ENCODE assay signal across 17 cellular contexts in genomic region chr2:150483532-150483931, GRCh38. TPM values are rescaled to one million over a fixed set of nuclear protein-coding genes. Genes with fewer than 3 reads are reported as not detected.
DNase-seq lines count a peak whose midpoint lies in the region; ATAC-seq and TF ChIP-seq lines count a peak whose summit lies in the region.
"Had no signal": no experiment of that assay in that cellular context is flagged by ENCODE, and none has a peak within 500 bp of the region (broad histone marks: within the 10 kb centered on the region; RNA-seq: fewer than 3 reads in every experiment).

No MANE protein-coding gene starts in this region.

- peak overlapping the region; percentile 98 for H3K9ac ChIP-seq in fibroblast of lung (ENCODE audit: insufficient read depth, low read length)
- H3K9ac ChIP-seq: BLaER1 had no signal

- TSS peak; percentile 8 for BruUV-seq in Panc1 (replicated peaks; lab: Mats Ljungman, UMichigan)

- H3K4me1 Mint-ChIP-seq in osteocyte (ENCODE audit: unreplicated experiment) (peaks cover 66% of the 10 kb centered on the region), immature natural killer cell (no peaks in the 10 kb centered on the region)

- H3K4me1 ChIP-seq in Panc1 (ENCODE audit: control insufficient read depth, insufficient read depth, low read length) (peaks cover 57% of the 10 kb centered on the region), fibroblast of lung (ENCODE audit: control insufficient read depth, extremely low read depth, insufficient read depth, low read length) (peaks cover 10% of the 10 kb centered on the region)

- H3K27me3 Mint-ChIP-seq in osteocyte (ENCODE audit: unreplicated experiment): no peaks in the 10 kb centered on the region
- peaks cover 4 to 9% (median 7%) of the 10 kb centered on the region in 3 donors for H3K27me3 Mint-ChIP-seq in immature natural killer cell (ENCODE audit: low read depth in 3 of 3)

- H3K36me3 Mint-ChIP-seq in osteocyte (ENCODE audit: unreplicated experiment) (peaks cover 38% of the 10 kb centered on the region), immature natural killer cell (no peaks in the 10 kb centered on the region)
- H3K36me3 Mint-ChIP-seq: stimulated activated effector memory CD8-positive, alpha-beta T cell treated with anti-CD3 and anti-CD28 coated beads, Interleukin-12 subunit alpha, Interleukin-12 subunit beta, amount 100 ng/mL, for 72 hours had no signal

- H2AFZ ChIP-seq in fibroblast of lung (ENCODE audit: low read length): no peak overlapping the region

- H3K4me3 ChIP-seq in BJ (ENCODE audit: low read depth, low read length) (peak overlapping the region; percentile 98), Panc1 (ENCODE audit: low read depth in 2 of 2, low read length in 2 of 2) (peak overlapping the region; percentile 21 to 88; a peak in 2 of 4 replicates), fibroblast of lung (replicated peaks in 1 of 4; ENCODE audit: control extremely low read depth in 1 of 4, insufficient read depth in 1 of 4, low read depth in 3 of 4, low read length in 4 of 4) (peak overlapping the region; percentile 96 to 99 (median 97))
- H3K4me3 ChIP-seq: BLaER1, uterus had no signal

- H3K27ac Mint-ChIP-seq in osteocyte (ENCODE audit: unreplicated experiment) (peak overlapping the region; percentile 19), immature natural killer cell (no peak overlapping the region)
- H3K27ac Mint-ChIP-seq: activated T-cell treated with anti-CD3 and anti-CD28 coated beads, Interleukin-2, amount 50 U/mL, for 72 hours; stimulated activated effector memory CD8-positive, alpha-beta T cell treated with anti-CD3 and anti-CD28 coated beads, Interleukin-12 subunit alpha, Interleukin-12 subunit beta, amount 100 ng/mL, for 72 hours had no signal

- CTCF ChIA-PET in BJ (lab: Yijun Ruan, JAX) (no interaction called here), Panc1 (lab: Charles Lee) (no interaction called here)

- intact Hi-C loops in Panc1 (cut with micrococcal nuclease; ENCODE audit: unreplicated experiment): loop anchor here (10.0 kb wide), 2 partner anchors 299 to 571 kb away; no protein-coding TSS in a partner anchor

- H3K9me3 ChIP-seq in Panc1 (ENCODE audit: control insufficient read depth, insufficient read depth, low read depth, low read length): no peaks in the 10 kb centered on the region
- H3K9me3 ChIP-seq in fibroblast of lung (ENCODE audit: control insufficient read depth, insufficient read depth, low read depth, low read length): no peaks in the 10 kb centered on the region
- H3K9me3 ChIP-seq: BLaER1, pancreas, uterus had no signal

- no peak for ATAC-seq in Panc1
- ATAC-seq in HG03354 (IDR thresholded peaks at IDR 0.05; ENCODE audit: poor library complexity, severe bottlenecking, unreplicated experiment): no peak
- ATAC-seq: activated T-cell treated with anti-CD3 and anti-CD28 coated beads, Interleukin-2, amount 50 U/mL, for 72 hours; pancreas; stimulated activated effector memory CD8-positive, alpha-beta T cell treated with anti-CD3 and anti-CD28 coated beads, Interleukin-12 subunit alpha, Interleukin-12 subunit beta, amount 100 ng/mL, for 72 hours had no signal

- peak overlapping the region; percentile 90 for H3K4me3 Mint-ChIP-seq in osteocyte (ENCODE audit: unreplicated experiment)
- H3K4me3 Mint-ChIP-seq in immature natural killer cell: no peak overlapping the region
- H3K4me3 Mint-ChIP-seq: activated T-cell treated with anti-CD3 and anti-CD28 coated beads, Interleukin-2, amount 50 U/mL, for 72 hours; stimulated activated effector memory CD8-positive, alpha-beta T cell treated with anti-CD3 and anti-CD28 coated beads, Interleukin-12 subunit alpha, Interleukin-12 subunit beta, amount 100 ng/mL, for 72 hours had no signal

- no peaks in the 10 kb centered on the region for H4K20me1 ChIP-seq in fibroblast of lung (ENCODE audit: control insufficient read depth, extremely low read depth, insufficient read depth, low read length)

- DNase-seq in BJ (ENCODE audit: low read depth): no peak
- DNase-seq in Panc1 (ENCODE audit: low read depth, low spot score): no peak
- peak in 1 of 2 donors; percentile 29 for DNase-seq in fibroblast of lung (ENCODE audit: low read depth in 2 of 2)
- DNase-seq in osteocyte (ENCODE audit: extremely low spot score, unreplicated experiment): no peak
- no peak for DNase-seq in immature natural killer cell
- no peak for DNase-seq in activated gamma-delta T cell (lab: John Stamatoyannopoulos, UW)
- DNase-seq in SKM-1 (lab: John Stamatoyannopoulos, UW; ENCODE audit: unreplicated experiment): no peak
- DNase-seq: activated CD4-positive, alpha-beta T cell treated with anti-CD3 and anti-CD28 coated beads, Interleukin-2, amount 50 U/mL, for 1 hour; activated T-cell treated with anti-CD3 and anti-CD28 coated beads, Interleukin-2, amount 50 U/mL, for 72 hours; effector CD4-positive, alpha-beta T cell; pancreas; stimulated activated CD4-positive, alpha-beta T cell treated with anti-CD3 and anti-CD28 coated beads, Interleukin-2, amount 100 ng/mL, for 48 hours; T-helper 1 cell; uterus had no signal

- TF ChIP-seq CTCF in BJ (IDR thresholded peaks at IDR 0.05; ENCODE audit: insufficient read depth, low read depth, low read length): no peak
- TF ChIP-seq CTCF in Panc1 (IDR thresholded peaks at IDR 0.05): no peak
- no peak for TF ChIP-seq CTCF in fibroblast of lung (conservative IDR thresholded peaks at IDR 0.05 in 1 of 2, IDR thresholded peaks at IDR 0.05 in 1 of 2; ENCODE audit: low read depth in 1 of 2, low read length in 2 of 2)
- no peak for TF ChIP-seq CTCF in osteocyte (IDR thresholded peaks at IDR 0.05)

- in situ Hi-C loops in Panc1 (cut with HindIII; ENCODE audit: low pct_unique_long_range_greater_than_20kb, low sequenced_read_pairs): no loop called here

- POLR2A ChIA-PET in BJ (lab: Charles Lee): interaction anchor here (0.6 to 1.3 kb wide), 5 partner anchors 37 to 738 kb away, joined by 3 to 4 read pairs (median 4); no protein-coding TSS in a partner anchor
- POLR2A ChIA-PET in Panc1 (lab: Charles Lee): no interaction called here

- peaks cover 93% of the 10 kb centered on the region for H3K79me2 ChIP-seq in fibroblast of lung (ENCODE audit: control insufficient read depth, insufficient read depth, low read length)

- H3K27me3 ChIP-seq in BJ (ENCODE audit: control insufficient read depth, insufficient read depth, low read length): no peaks in the 10 kb centered on the region
- H3K27me3 ChIP-seq in Panc1 (ENCODE audit: control insufficient read depth, insufficient read depth, low read length): no peaks in the 10 kb centered on the region
- H3K27me3 ChIP-seq in fibroblast of lung (ENCODE audit: control insufficient read depth, insufficient read depth, low read length): no peaks in the 10 kb centered on the region
- H3K27me3 ChIP-seq: pancreas, uterus had no signal

- H3K36me3 ChIP-seq in BJ (ENCODE audit: control insufficient read depth, insufficient read depth, low read length) (peaks cover 17% of the 10 kb centered on the region), Panc1 (ENCODE audit: control insufficient read depth, insufficient read depth, low read length) (peaks cover 9% of the 10 kb centered on the region), fibroblast of lung (ENCODE audit: control insufficient read depth, insufficient read depth, low read length) (peaks cover 16% of the 10 kb centered on the region)
- H3K36me3 ChIP-seq: BLaER1, pancreas, uterus had no signal

- H3K4me2 ChIP-seq in fibroblast of lung (ENCODE audit: extremely low read depth, insufficient read depth, low read length): peak overlapping the region; percentile 60

- H3K27ac ChIP-seq in Panc1 (ENCODE audit: low read length) (peak overlapping the region; percentile 52; the same call in 1 of the 2 replicates), fibroblast of lung (ENCODE audit: insufficient read depth, low read length) (peak overlapping the region; percentile 98)
- H3K27ac ChIP-seq: BLaER1, pancreas had no signal

- H3K9me3 Mint-ChIP-seq in osteocyte (ENCODE audit: unreplicated experiment) (no peaks in the 10 kb centered on the region), immature natural killer cell (peaks cover 0 to 5% (median 3%) of the 10 kb centered on the region in 6 donors)
- H3K9me3 Mint-ChIP-seq: activated T-cell treated with anti-CD3 and anti-CD28 coated beads, Interleukin-2, amount 50 U/mL, for 72 hours; stimulated activated effector memory CD8-positive, alpha-beta T cell treated with anti-CD3 and anti-CD28 coated beads, Interleukin-12 subunit alpha, Interleukin-12 subunit beta, amount 100 ng/mL, for 72 hours had no signal

RNA-seq across cellular contexts. Expression of gene RND3, which starts 3.9 kb away (rescaled TPM):
- polyA plus RNA-seq in BJ (2011; rRNA removed) (255 and 497 TPM in 2 replicates), fibroblast of lung (363 and 403 TPM in 2 replicates), immature natural killer cell (not detected)
- 245 and 381 TPM in 2 replicates for polyA minus RNA-seq in BJ (2011; rRNA and poly(A)+ RNA removed)
- total RNA-seq in Panc1 (2021; ENCODE audit: unreplicated experiment) (45.3 TPM), fibroblast of lung (559 and 1,405 TPM in 2 replicates), osteocyte (146 and 160 TPM in 2 replicates)
- 26.0 TPM for polyA plus RNA-seq in Panc1 (2012; ENCODE audit: insufficient read length)
- polyA plus RNA-seq in fibroblast of lung (2012): 306 and 351 TPM in 2 replicates
- polyA minus RNA-seq in fibroblast of lung (ENCODE audit: low replicate concordance): 170 and 247 TPM in 2 replicates
- total RNA-seq: activated T-cell treated with anti-CD3 and anti-CD28 coated beads, Interleukin-2, amount 50 U/mL, for 72 hours had no signal
